Comparison of ENCODE assay signal across 10 cellular contexts in the genomic region with DNA sequence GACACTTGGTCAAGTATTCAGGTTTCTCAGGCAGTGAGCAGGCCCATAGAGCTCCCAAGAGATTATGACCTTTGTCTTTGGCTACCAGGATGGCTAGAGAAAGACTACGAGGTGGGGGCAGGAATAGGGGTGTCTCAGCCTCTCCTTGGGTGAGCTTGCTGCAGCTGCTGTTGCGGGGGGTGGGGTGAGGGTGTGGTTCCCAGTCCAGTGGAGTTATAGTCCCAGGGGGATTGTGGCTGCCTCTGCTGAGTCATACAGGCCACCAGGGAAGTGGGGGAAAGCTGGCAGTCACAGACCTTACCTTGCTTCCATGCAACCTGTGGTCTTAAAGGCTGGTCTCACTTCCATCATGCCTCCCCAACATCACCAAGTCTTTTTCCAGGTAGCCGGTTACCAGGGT. TPM values are rescaled to one million over a fixed set of nuclear protein-coding genes. Genes with fewer than 3 reads are reported as not detected.
DNase-seq lines count a peak whose midpoint lies in the region; ATAC-seq and TF ChIP-seq lines count a peak whose summit lies in the region.
"Had no signal": no experiment of that assay in that cellular context is flagged by ENCODE, and none has a peak within 500 bp of the region (broad histone marks: within the 10 kb centered on the region; RNA-seq: fewer than 3 reads in every experiment).

No MANE protein-coding gene starts in this region.

- ATAC-seq in GM19043 (IDR thresholded peaks at IDR 0.05; ENCODE audit: low read depth, unreplicated experiment) (peak; percentile 65), HG03095 (IDR thresholded peaks at IDR 0.05; ENCODE audit: unreplicated experiment) (peak; percentile 50), lower lobe of right lung (no peak)
- ATAC-seq: activated T-helper 17 cell treated with anti-CD3 and anti-CD28 coated beads, Interleukin-2, amount 50 U/mL, for 72 hours; Panc1 had no signal

- H3K4me3 ChIP-seq in AG10803 (ENCODE audit: low read length) (no peak overlapping the region), lower lobe of right lung (no peak overlapping the region)
- H3K4me3 ChIP-seq in CD8-positive, alpha-beta memory T cell (ENCODE audit: low read length): no peak overlapping the region

- H3K9me3 Mint-ChIP-seq in CD8-positive, alpha-beta memory T cell: peaks cover 4 to 14% (median 11%) of the 10 kb centered on the region in 5 donors

- H3K36me3 ChIP-seq in CD8-positive, alpha-beta memory T cell (ENCODE audit: insufficient read depth, low read length): no peaks in the 10 kb centered on the region
- peaks cover 4% of the 10 kb centered on the region for H3K36me3 ChIP-seq in lower lobe of right lung

- no peak overlapping the region for H3K27ac ChIP-seq in CD8-positive, alpha-beta memory T cell (ENCODE audit: low read depth, low read length)
- H3K27ac ChIP-seq in lower lobe of right lung: no peak overlapping the region

- H3K27me3 Mint-ChIP-seq in CD8-positive, alpha-beta memory T cell: no peaks in the 10 kb centered on the region
- H3K27me3 Mint-ChIP-seq: activated T-helper 17 cell treated with anti-CD3 and anti-CD28 coated beads, Interleukin-2, amount 50 U/mL, for 72 hours had no signal

- H3K9me3 ChIP-seq in CD8-positive, alpha-beta memory T cell (ENCODE audit: low read length): no peaks in the 10 kb centered on the region
- H3K9me3 ChIP-seq in lower lobe of right lung: no peaks in the 10 kb centered on the region

- DNase-seq in AG10803 (ENCODE audit: low read depth) (peak; percentile 48), SW480 (ENCODE audit: low spot score) (peak; percentile 52), lower lobe of right lung (no peak)
- no peak for DNase-seq in stimulated activated naive CD4-positive, alpha-beta T cell (lab: John Stamatoyannopoulos, UW)
- DNase-seq in activated CD4-positive, alpha-beta T cell treated with anti-CD3 and anti-CD28 coated beads, Interleukin-2, amount 50 U/mL, for 4 hours: no peak
- DNase-seq in CD8-positive, alpha-beta memory T cell: no peak

- no peaks in the 10 kb centered on the region for H3K27me3 ChIP-seq in CD8-positive, alpha-beta memory T cell (ENCODE audit: insufficient read depth, low read length, poor library complexity, severe bottlenecking)
- no peaks in the 10 kb centered on the region for H3K27me3 ChIP-seq in lower lobe of right lung (ENCODE audit: low read depth)

- no peak overlapping the region for H3K4me3 Mint-ChIP-seq in CD8-positive, alpha-beta memory T cell
- H3K4me3 Mint-ChIP-seq: activated T-helper 17 cell treated with anti-CD3 and anti-CD28 coated beads, Interleukin-2, amount 50 U/mL, for 72 hours had no signal

- H3K27ac Mint-ChIP-seq in CD8-positive, alpha-beta memory T cell: no peak overlapping the region
- H3K27ac Mint-ChIP-seq: activated T-helper 17 cell treated with anti-CD3 and anti-CD28 coated beads, Interleukin-2, amount 50 U/mL, for 72 hours had no signal

- POLR2A ChIA-PET in CD8-positive, alpha-beta memory T cell (lab: Charles Lee): no interaction called here

- peaks cover 8 to 35% (median 24%) of the 10 kb centered on the region in 3 donors for H3K36me3 Mint-ChIP-seq in CD8-positive, alpha-beta memory T cell

- peaks cover 52 to 76% (median 75%) of the 10 kb centered on the region in 3 donors for H3K4me1 Mint-ChIP-seq in CD8-positive, alpha-beta memory T cell

- no peak for TF ChIP-seq CTCF in AG10803 (conservative IDR thresholded peaks at IDR 0.05; ENCODE audit: low read length)
- no peak for TF ChIP-seq CTCF in lower lobe of right lung (IDR thresholded peaks at IDR 0.05)

- intact Hi-C loops in lower lobe of right lung (cut with DNase I): no loop called here

- peaks cover 5% of the 10 kb centered on the region for H3K4me1 ChIP-seq in CD8-positive, alpha-beta memory T cell (ENCODE audit: insufficient read depth, low read length)
- no peaks in the 10 kb centered on the region for H3K4me1 ChIP-seq in lower lobe of right lung

- CTCF ChIA-PET in CD8-positive, alpha-beta memory T cell (lab: Charles Lee): no interaction called here

RNA-seq across cellular contexts. Expression of a gene that starts 31.7 kb away (rescaled TPM):
- 10 to 100 TPM; 68.4 to 71.7 TPM for total RNA-seq in CD8-positive, alpha-beta memory T cell
- 15.0 TPM for polyA plus RNA-seq in CD8-positive, alpha-beta memory T cell
- 128 TPM for total RNA-seq in lower lobe of right lung

Comparison
In these comparisons a context has a peak if more than half of its experiments do, and no peak if none do; other contexts are left out.
1. DNase-seq: peak in AG10803 (single experiment) and SW480 (single experiment); none in stimulated activated naive CD4-positive, alpha-beta T cell (0 of 6), activated CD4-positive, alpha-beta T cell treated with anti-CD3 and anti-CD28 coated beads, Interleukin-2, amount 50 U/mL, for 4 hours (0 of 2), CD8-positive, alpha-beta memory T cell (0 of 5) and lower lobe of right lung (single experiment).
2. ATAC-seq: peak in GM19043 (single experiment) and HG03095 (single experiment); none in lower lobe of right lung (0 of 2).